In the genomic region with DNA sequence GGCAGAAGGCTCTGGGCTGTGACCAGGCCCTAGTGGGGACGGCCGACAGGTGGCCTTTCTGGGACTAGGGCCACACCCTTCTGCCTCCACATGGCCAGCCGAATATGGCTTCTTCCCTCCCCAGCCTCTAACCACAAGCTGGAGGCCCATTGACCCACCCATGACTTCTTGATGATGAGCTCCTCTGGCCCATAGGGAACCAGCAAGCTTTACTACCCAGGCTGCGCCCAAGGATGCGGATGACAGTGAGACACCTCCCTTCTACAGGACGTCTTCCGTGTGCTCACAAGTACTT, we compare ENCODE assay signal across 26 cellular contexts. TPM values are rescaled to one million over a fixed set of nuclear protein-coding genes. Genes with fewer than 3 reads are reported as not detected.
"Had no signal": no experiment of that assay in that cellular context is flagged by ENCODE, and none has a peak within 500 bp of the region (broad histone marks: within the 10 kb centered on the region; RNA-seq: fewer than 3 reads in every experiment).

No MANE protein-coding gene starts in this region.

- DNase-seq: activated CD4-positive, alpha-beta memory T cell treated with anti-CD3 and anti-CD28 coated beads, Interleukin-2, amount 10 ng/mL, durations not matched to agents 7 days and 5 days; activated CD4-positive, alpha-beta T cell treated with anti-CD3 and anti-CD28 coated beads for 36 hours; activated CD4-positive, alpha-beta T cell treated with anti-CD3 and anti-CD28 coated beads, Interleukin-2, amount 50 U/mL, for 1 hour; activated gamma-delta T cell treated with Interleukin-2 at 50 U/mL for 16 hours; activated naive CD4-positive, alpha-beta T cell treated with anti-CD3 and anti-CD28 coated beads, Interleukin-2, amount 50 U/mL, for 16 hours; activated T-cell treated with anti-CD3 and anti-CD28 coated beads for 4 hours; activated T-cell treated with anti-CD3 and anti-CD28 coated beads, Interleukin-2, amount 50 U/mL, for 48 hours; caudate nucleus; MM.1S; NCI-H1105 treated with DMSO at 0.1 percent for 48 hours; NCI-H1436 treated with DMSO at 0.1 percent for 48 hours; NCI-H187 treated with DMSO at 0.1 percent for 48 hours; NCI-H2081 treated with DMSO at 0.1 percent for 48 hours; NCI-H446; NCI-H524; PC-3; SHP77; T-helper 17 cell; T-helper 9 cell; WERI-Rb-1 had no signal

- H3K9me3 ChIP-seq: breast epithelium, SJSA1 had no signal

- H3K4me3 Mint-ChIP-seq: activated CD4-positive, alpha-beta memory T cell treated with anti-CD3 and anti-CD28 coated beads, Interleukin-2, amount 10 ng/mL, durations not matched to agents 7 days and 5 days; activated CD4-positive, alpha-beta T cell treated with anti-CD3 and anti-CD28 coated beads for 36 hours; T-helper 17 cell had no signal

- H3K9me3 Mint-ChIP-seq: activated CD4-positive, alpha-beta memory T cell treated with anti-CD3 and anti-CD28 coated beads, Interleukin-2, amount 10 ng/mL, durations not matched to agents 7 days and 5 days; activated T-helper 2 cell treated with anti-CD3 and anti-CD28 coated beads, Interferon-gamma antibody, Interleukin-2, Interleukin-4, amounts not matched to agents 10 μg/mL and 5 μg/mL and 100 μg/mL, durations not matched to agents 14 hours and 24 hours and 36 hours had no signal

- H3K4me1 ChIP-seq: breast epithelium, SJSA1 had no signal

- H3K27ac ChIP-seq: breast epithelium, SJSA1, WERI-Rb-1 had no signal

- H3K27me3 Mint-ChIP-seq: activated CD4-positive, alpha-beta memory T cell treated with anti-CD3 and anti-CD28 coated beads, Interleukin-2, amount 10 ng/mL, durations not matched to agents 7 days and 5 days; activated CD4-positive, alpha-beta T cell treated with anti-CD3 and anti-CD28 coated beads for 36 hours; T-helper 17 cell had no signal

- H3K4me1 Mint-ChIP-seq: activated CD4-positive, alpha-beta T cell treated with anti-CD3 and anti-CD28 coated beads for 36 hours had no signal

- H3K27ac Mint-ChIP-seq: activated CD4-positive, alpha-beta memory T cell treated with anti-CD3 and anti-CD28 coated beads, Interleukin-2, amount 10 ng/mL, durations not matched to agents 7 days and 5 days; activated CD4-positive, alpha-beta T cell treated with anti-CD3 and anti-CD28 coated beads for 36 hours; activated T-helper 2 cell treated with anti-CD3 and anti-CD28 coated beads, Interferon-gamma antibody, Interleukin-2, Interleukin-4, amounts not matched to agents 10 μg/mL and 5 μg/mL and 100 μg/mL, durations not matched to agents 14 hours and 24 hours and 36 hours; T-helper 17 cell had no signal

- H3K4me3 ChIP-seq: breast epithelium, SJSA1 had no signal

- H3K27me3 ChIP-seq: breast epithelium, SJSA1 had no signal

- ATAC-seq: activated CD4-positive, alpha-beta T cell treated with anti-CD3 and anti-CD28 coated beads for 36 hours; PC-3; SK-N-SH treated with all-trans-retinoic acid at 6 μM for 48 hours; T-helper 17 cell had no signal

RNA-seq across cellular contexts. Expression of gene LDLRAD2, which starts 41.0 kb away (rescaled TPM):
- total RNA-seq: activated CD4-positive, alpha-beta memory T cell treated with anti-CD3 and anti-CD28 coated beads, Interleukin-2, amount 10 ng/mL, durations not matched to agents 7 days and 5 days; activated CD8-positive, alpha-beta memory T cell treated with anti-CD3 and anti-CD28 coated beads for 36 hours; activated T-helper 2 cell treated with anti-CD3 and anti-CD28 coated beads, Interferon-gamma antibody, Interleukin-2, Interleukin-4, amounts not matched to agents 10 μg/mL and 5 μg/mL and 100 μg/mL, durations not matched to agents 14 hours and 24 hours and 36 hours; cerebellum; PC-3; SJSA1; T-helper 17 cell had no signal
